Comparison of ENCODE assay signal across 35 cellular contexts in genomic region chr5:71645030-71645429, GRCh38.
"Had no signal": no experiment of that assay in that cellular context is flagged by ENCODE, and none has a peak within 500 bp of the region (broad histone marks: within the 10 kb centered on the region; RNA-seq: fewer than 3 reads in every experiment).

No MANE protein-coding gene starts in this region.

- H3K27me3 ChIP-seq: brain microvascular endothelial cell, dorsolateral prefrontal cortex, foreskin keratinocyte, gastrocnemius medialis, heart left ventricle had no signal

- H3K27ac Mint-ChIP-seq: activated CD4-positive, alpha-beta memory T cell treated with anti-CD3 and anti-CD28 coated beads for 36 hours; activated CD4-positive, alpha-beta T cell treated with anti-CD3 and anti-CD28 coated beads for 36 hours; activated CD4-positive, alpha-beta T cell treated with anti-CD3 and anti-CD28 coated beads, Interleukin-2, amount 10 ng/mL, durations not matched to agents 24 days and 14 days; activated CD8-positive, alpha-beta memory T cell treated with anti-CD3 and anti-CD28 coated beads, Interleukin-2, amount 10 ng/mL, durations not matched to agents 7 days and 5 days; activated CD8-positive, alpha-beta T cell treated with anti-CD3 and anti-CD28 coated beads, Interleukin-2, amount 10 ng/mL, durations not matched to agents 7 days and 5 days; activated naive CD4-positive, alpha-beta T cell treated with anti-CD3 and anti-CD28 coated beads for 36 hours; activated naive CD4-positive, alpha-beta T cell treated with anti-CD3 and anti-CD28 coated beads, Interleukin-2, amount 50 U/mL, for 24 hours; activated naive CD8-positive, alpha-beta T cell treated with anti-CD3 and anti-CD28 coated beads for 36 hours; activated naive CD8-positive, alpha-beta T cell treated with anti-CD3 and anti-CD28 coated beads, Interleukin-2, amount 50 U/mL, for 24 hours; activated T-helper 1 cell treated with anti-CD3 and anti-CD28 coated beads, Interleukin-12 subunit alpha, Interleukin-12 subunit beta, Interleukin-2, Interleukin-4 antibody, amounts not matched to agents 30 ng/mL and 10 ng/mL and 1 ng/mL, durations not matched to agents 14 hours and 24 hours and 36 hours; activated T-helper 2 cell treated with anti-CD3 and anti-CD28 coated beads, Interferon-gamma antibody, Interleukin-2, Interleukin-4, amounts not matched to agents 10 μg/mL and 5 μg/mL and 100 μg/mL, durations not matched to agents 14 hours and 24 hours and 36 hours; dendritic cell treated with granulocyte-macrophage colony-stimulating factor and Interleukin-4, amounts not matched to agents 40 ng/mL and 50 ng/mL, for 4 days; endodermal cell; T-helper 17 cell; T-helper 2 cell treated with Interferon-gamma antibody and Interleukin-4, amounts not matched to agents 5 μg/mL and 100 μg/mL, for 36 hours had no signal

- H3K9me3 ChIP-seq: gastrocnemius medialis, heart left ventricle had no signal

- H3K4me3 ChIP-seq: coronary artery, dorsolateral prefrontal cortex, gastrocnemius medialis, heart left ventricle had no signal

- ATAC-seq: activated CD4-positive, alpha-beta T cell treated with anti-CD3 and anti-CD28 coated beads for 36 hours; activated CD8-positive, alpha-beta memory T cell treated with anti-CD3 and anti-CD28 coated beads, Interleukin-2, amount 10 ng/mL, durations not matched to agents 7 days and 5 days; activated CD8-positive, alpha-beta T cell treated with anti-CD3 and anti-CD28 coated beads, Interleukin-2, amount 10 ng/mL, durations not matched to agents 7 days and 5 days; activated naive CD8-positive, alpha-beta T cell treated with anti-CD3 and anti-CD28 coated beads, Interleukin-2, amount 50 U/mL, for 24 hours; esophagus mucosa; foreskin keratinocyte; gastrocnemius medialis; heart left ventricle; T-helper 17 cell had no signal

- DNase-seq: activated CD4-positive, alpha-beta memory T cell treated with anti-CD3 and anti-CD28 coated beads for 36 hours; activated CD4-positive, alpha-beta T cell treated with anti-CD3 and anti-CD28 coated beads for 36 hours; activated CD4-positive, alpha-beta T cell treated with anti-CD3 and anti-CD28 coated beads, Interleukin-2, amount 10 ng/mL, durations not matched to agents 24 days and 14 days; activated CD4-positive, CD25-positive, alpha-beta regulatory T cell; activated CD4-positive, CD25-positive, alpha-beta regulatory T cell treated with anti-CD3 and anti-CD28 coated beads, Interleukin-2, amount 50 U/mL, for 72 hours; activated CD8-positive, alpha-beta memory T cell treated with anti-CD3 and anti-CD28 coated beads, Interleukin-2, amount 10 ng/mL, durations not matched to agents 7 days and 5 days; activated CD8-positive, alpha-beta memory T cell treated with anti-CD3 and anti-CD28 coated beads, Interleukin-2, amount 50 U/mL, for 4 hours; activated CD8-positive, alpha-beta T cell treated with anti-CD3 and anti-CD28 coated beads, Interleukin-2, amount 10 ng/mL, durations not matched to agents 7 days and 5 days; activated effector memory CD4-positive, alpha-beta T cell treated with anti-CD3 and anti-CD28 coated beads, Interleukin-2, amount 50 U/mL, for 16 hours; activated naive CD4-positive, alpha-beta T cell treated with anti-CD3 and anti-CD28 coated beads for 36 hours; activated naive CD8-positive, alpha-beta T cell treated with anti-CD3 and anti-CD28 coated beads for 36 hours; activated naive CD8-positive, alpha-beta T cell treated with anti-CD3 and anti-CD28 coated beads, Interleukin-2, amount 50 U/mL, for 24 hours; activated T-cell treated with anti-CD3 and anti-CD28 coated beads, Interleukin-2, amount 50 U/mL, for 1 hour; activated T-cell treated with anti-CD3 and anti-CD28 coated beads, Interleukin-2, amount 50 U/mL, for 48 hours; amniotic stem cell; anterior cingulate cortex; brain microvascular endothelial cell; dorsolateral prefrontal cortex; effector memory CD4-positive, alpha-beta T cell; endodermal cell; foreskin keratinocyte; gastrocnemius medialis; glutamatergic neuron; heart left ventricle; T-helper 1 cell; T-helper 17 cell; T1000 had no signal

- H3K27ac ChIP-seq: brain microvascular endothelial cell, coronary artery, dorsolateral prefrontal cortex, foreskin keratinocyte, gastrocnemius medialis, heart left ventricle had no signal

- H3K4me3 Mint-ChIP-seq: activated CD4-positive, alpha-beta memory T cell treated with anti-CD3 and anti-CD28 coated beads for 36 hours; activated CD4-positive, alpha-beta T cell treated with anti-CD3 and anti-CD28 coated beads for 36 hours; activated CD4-positive, alpha-beta T cell treated with anti-CD3 and anti-CD28 coated beads, Interleukin-2, amount 10 ng/mL, durations not matched to agents 24 days and 14 days; activated CD8-positive, alpha-beta memory T cell treated with anti-CD3 and anti-CD28 coated beads, Interleukin-2, amount 10 ng/mL, durations not matched to agents 7 days and 5 days; activated CD8-positive, alpha-beta T cell treated with anti-CD3 and anti-CD28 coated beads, Interleukin-2, amount 10 ng/mL, durations not matched to agents 7 days and 5 days; activated naive CD4-positive, alpha-beta T cell treated with anti-CD3 and anti-CD28 coated beads for 36 hours; activated naive CD4-positive, alpha-beta T cell treated with anti-CD3 and anti-CD28 coated beads, Interleukin-2, amount 50 U/mL, for 24 hours; activated naive CD8-positive, alpha-beta T cell treated with anti-CD3 and anti-CD28 coated beads for 36 hours; activated naive CD8-positive, alpha-beta T cell treated with anti-CD3 and anti-CD28 coated beads, Interleukin-2, amount 50 U/mL, for 24 hours; activated T-helper 1 cell treated with anti-CD3 and anti-CD28 coated beads, Interleukin-12 subunit alpha, Interleukin-12 subunit beta, Interleukin-2, Interleukin-4 antibody, amounts not matched to agents 30 ng/mL and 10 ng/mL and 1 ng/mL, durations not matched to agents 14 hours and 24 hours and 36 hours; central memory CD8-positive, alpha-beta T cell; dendritic cell treated with granulocyte-macrophage colony-stimulating factor and Interleukin-4, amounts not matched to agents 40 ng/mL and 50 ng/mL, for 4 days; endodermal cell; T-helper 17 cell; T-helper 2 cell treated with Interferon-gamma antibody and Interleukin-4, amounts not matched to agents 5 μg/mL and 100 μg/mL, for 36 hours had no signal

- H3K9me3 Mint-ChIP-seq: activated CD4-positive, alpha-beta memory T cell treated with anti-CD3 and anti-CD28 coated beads for 36 hours; activated CD4-positive, alpha-beta T cell treated with anti-CD3 and anti-CD28 coated beads, Interleukin-2, amount 10 ng/mL, durations not matched to agents 24 days and 14 days; activated naive CD4-positive, alpha-beta T cell treated with anti-CD3 and anti-CD28 coated beads for 36 hours; activated naive CD4-positive, alpha-beta T cell treated with anti-CD3 and anti-CD28 coated beads, Interleukin-2, amount 50 U/mL, for 24 hours; activated naive CD8-positive, alpha-beta T cell treated with anti-CD3 and anti-CD28 coated beads for 36 hours; activated naive CD8-positive, alpha-beta T cell treated with anti-CD3 and anti-CD28 coated beads, Interleukin-2, amount 50 U/mL, for 24 hours; activated T-helper 1 cell treated with anti-CD3 and anti-CD28 coated beads, Interleukin-12 subunit alpha, Interleukin-12 subunit beta, Interleukin-2, Interleukin-4 antibody, amounts not matched to agents 30 ng/mL and 10 ng/mL and 1 ng/mL, durations not matched to agents 14 hours and 24 hours and 36 hours; activated T-helper 2 cell treated with anti-CD3 and anti-CD28 coated beads, Interferon-gamma antibody, Interleukin-2, Interleukin-4, amounts not matched to agents 10 μg/mL and 5 μg/mL and 100 μg/mL, durations not matched to agents 14 hours and 24 hours and 36 hours; central memory CD8-positive, alpha-beta T cell; dendritic cell treated with granulocyte-macrophage colony-stimulating factor and Interleukin-4, amounts not matched to agents 40 ng/mL and 50 ng/mL, for 4 days; endodermal cell; T-helper 2 cell treated with Interferon-gamma antibody and Interleukin-4, amounts not matched to agents 5 μg/mL and 100 μg/mL, for 36 hours had no signal

- H3K4me1 Mint-ChIP-seq: activated CD4-positive, alpha-beta T cell treated with anti-CD3 and anti-CD28 coated beads for 36 hours; activated naive CD8-positive, alpha-beta T cell treated with anti-CD3 and anti-CD28 coated beads, Interleukin-2, amount 50 U/mL, for 24 hours; central memory CD8-positive, alpha-beta T cell; endodermal cell had no signal

- H3K27me3 Mint-ChIP-seq: activated CD4-positive, alpha-beta memory T cell treated with anti-CD3 and anti-CD28 coated beads for 36 hours; activated CD4-positive, alpha-beta T cell treated with anti-CD3 and anti-CD28 coated beads for 36 hours; activated CD4-positive, alpha-beta T cell treated with anti-CD3 and anti-CD28 coated beads, Interleukin-2, amount 10 ng/mL, durations not matched to agents 24 days and 14 days; activated CD8-positive, alpha-beta memory T cell treated with anti-CD3 and anti-CD28 coated beads, Interleukin-2, amount 10 ng/mL, durations not matched to agents 7 days and 5 days; activated naive CD4-positive, alpha-beta T cell treated with anti-CD3 and anti-CD28 coated beads, Interleukin-2, amount 50 U/mL, for 24 hours; activated naive CD8-positive, alpha-beta T cell treated with anti-CD3 and anti-CD28 coated beads for 36 hours; activated naive CD8-positive, alpha-beta T cell treated with anti-CD3 and anti-CD28 coated beads, Interleukin-2, amount 50 U/mL, for 24 hours; central memory CD8-positive, alpha-beta T cell; dendritic cell treated with granulocyte-macrophage colony-stimulating factor and Interleukin-4, amounts not matched to agents 40 ng/mL and 50 ng/mL, for 4 days; T-helper 17 cell had no signal
